In the genomic region with DNA sequence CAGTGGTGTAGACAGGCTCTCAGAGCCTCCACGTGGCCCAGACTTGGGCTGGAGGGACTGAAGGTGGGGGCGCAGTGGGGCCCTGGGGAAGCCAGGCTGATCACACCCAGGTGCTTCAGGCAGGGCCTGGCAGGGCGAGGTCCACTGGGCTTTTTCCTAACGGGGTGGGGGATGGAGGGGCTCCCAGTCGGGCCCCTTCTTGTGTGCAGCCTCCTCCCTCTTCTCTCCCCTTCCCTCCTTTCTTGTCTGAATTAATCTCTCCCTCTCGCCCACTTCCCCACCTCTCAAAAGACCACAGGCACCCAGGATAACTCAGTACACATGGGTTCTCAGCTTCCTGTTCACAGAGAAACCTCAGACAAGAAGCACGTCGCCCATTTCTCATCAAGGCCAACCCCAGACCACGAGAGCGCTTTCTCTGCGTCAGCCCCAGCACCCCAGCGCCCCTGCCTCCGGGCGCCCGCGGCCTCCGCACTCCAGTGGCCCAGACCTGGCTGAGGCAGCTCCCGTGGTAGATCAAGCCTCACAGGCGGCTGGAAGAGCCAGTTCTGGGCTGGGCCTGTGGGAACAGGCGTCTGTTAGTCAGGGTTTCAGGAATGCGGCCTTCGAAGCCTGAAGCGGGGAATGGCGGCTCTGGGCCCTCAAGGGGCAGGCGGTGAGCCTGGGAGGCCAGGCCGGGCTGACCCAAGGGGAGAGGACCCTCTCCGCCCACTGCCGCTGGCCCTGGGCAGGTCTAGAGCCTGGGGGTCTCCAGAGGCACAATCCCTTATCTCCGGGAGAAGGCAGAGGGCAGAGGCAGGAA, we compare ENCODE assay signal across 8 cellular contexts. TPM values are rescaled to one million over a fixed set of nuclear protein-coding genes. Genes with fewer than 3 reads are reported as not detected.
DNase-seq lines count a peak whose midpoint lies in the region; ATAC-seq and TF ChIP-seq lines count a peak whose summit lies in the region.

No MANE protein-coding gene starts in this region.

- no peaks in the 10 kb centered on the region for H3K9me3 ChIP-seq in muscle layer of colon (ENCODE audit: low read length)

- peaks cover 32 to 66% of the 10 kb centered on the region in 2 donors for H3K4me1 Mint-ChIP-seq in stimulated activated naive B cell treated with anti-CD40 and anti-IgM and Interleukin-4, amounts not matched to agents 10 μg/mL and 1 μg/mL and 100 μg/mL, for 72 hours

- H3K4me1 ChIP-seq in muscle layer of colon (ENCODE audit: insufficient read depth, low read length): peaks cover 22% of the 10 kb centered on the region

- peak overlapping the region; percentile 48 for H3K4me3 ChIP-seq in HL-60 (replicated peaks; ENCODE audit: insufficient read depth, low read length)
- no peak overlapping the region for H3K4me3 ChIP-seq in astrocyte of the spinal cord (ENCODE audit: low read depth, low read length)
- no peak overlapping the region for H3K4me3 ChIP-seq in muscle layer of colon (ENCODE audit: low read depth in 1 of 2, low read length in 2 of 2)

- no peaks in the 10 kb centered on the region for H3K36me3 Mint-ChIP-seq in stimulated activated naive B cell treated with anti-CD40 and anti-IgM and Interleukin-4, amounts not matched to agents 10 μg/mL and 1 μg/mL and 100 μg/mL, for 72 hours

- in situ Hi-C loops in astrocyte of the spinal cord (cut with HindIII; ENCODE audit: low sequenced_read_pairs): no loop called here

- peak; percentile 47 to 52 for ATAC-seq in stimulated activated naive B cell treated with anti-CD40 and anti-IgM and Interleukin-4, amounts not matched to agents 10 μg/mL and 1 μg/mL and 100 μg/mL, for 72 hours (replicated peaks)
- ATAC-seq in HG02973 (IDR thresholded peaks at IDR 0.05; ENCODE audit: unreplicated experiment): no peak

- peak overlapping the region; percentile 93 for H3K27ac Mint-ChIP-seq in stimulated activated naive B cell treated with anti-CD40 and anti-IgM and Interleukin-4, amounts not matched to agents 10 μg/mL and 1 μg/mL and 100 μg/mL, for 72 hours

- TF ChIP-seq CTCF in HL-60 (IDR thresholded peaks at IDR 0.05; ENCODE audit: insufficient read depth, low read length) (no peak), astrocyte of the spinal cord (IDR thresholded peaks at IDR 0.05; ENCODE audit: low read depth, low read length) (no peak)

- peak; percentile 70 to 84 for DNase-seq in HL-60 (ENCODE audit: low read depth in 1 of 2, low spot score in 1 of 2)
- DNase-seq in T-helper 9 cell: peak; percentile 77
- DNase-seq in astrocyte of the spinal cord (ENCODE audit: low read depth, low spot score): peak; percentile 85
- DNase-seq in stimulated activated naive B cell treated with anti-CD40 and anti-IgM and Interleukin-4, amounts not matched to agents 10 μg/mL and 1 μg/mL and 100 μg/mL, for 72 hours: no peak
- DNase-seq in NCI-H774 (lab: John Stamatoyannopoulos, UW): no peak
- DNase-seq in cerebellum (ENCODE audit: low spot score): no peak

- peak overlapping the region; percentile 61 to 78 for H3K4me3 Mint-ChIP-seq in stimulated activated naive B cell treated with anti-CD40 and anti-IgM and Interleukin-4, amounts not matched to agents 10 μg/mL and 1 μg/mL and 100 μg/mL, for 72 hours

- H3K36me3 ChIP-seq in muscle layer of colon (ENCODE audit: insufficient read depth, low read length): no peaks in the 10 kb centered on the region

- H3K27me3 ChIP-seq in HL-60 (ENCODE audit: insufficient read depth, poor library complexity, severe bottlenecking): no peaks in the 10 kb centered on the region
- H3K27me3 ChIP-seq in muscle layer of colon (ENCODE audit: control insufficient read depth in 1 of 2, insufficient read depth in 2 of 2, low read length in 2 of 2): no peaks in the 10 kb centered on the region

- H3K27ac ChIP-seq in HL-60 (replicated peaks) (peak overlapping the region; percentile 94), muscle layer of colon (ENCODE audit: low read depth, low read length) (peak overlapping the region; percentile 81)

- no peak overlapping the region for H3K9ac ChIP-seq in muscle layer of colon (ENCODE audit: low read length)

- H3K9me3 Mint-ChIP-seq in stimulated activated naive B cell treated with anti-CD40 and anti-IgM and Interleukin-4, amounts not matched to agents 10 μg/mL and 1 μg/mL and 100 μg/mL, for 72 hours: no peaks in the 10 kb centered on the region

- H3K27me3 Mint-ChIP-seq in stimulated activated naive B cell treated with anti-CD40 and anti-IgM and Interleukin-4, amounts not matched to agents 10 μg/mL and 1 μg/mL and 100 μg/mL, for 72 hours: no peaks in the 10 kb centered on the region

RNA-seq across cellular contexts. Expression of a gene that starts 50.6 kb away (rescaled TPM):
- 4.7 TPM for total RNA-seq in cerebellum

Comparison
In these comparisons a context has a peak if more than half of its experiments do, and no peak if none do; other contexts are left out.
1. DNase-seq: peak in HL-60 (2 of 2), T-helper 9 cell (single experiment) and astrocyte of the spinal cord (single experiment); none in stimulated activated naive B cell treated with anti-CD40 and anti-IgM and Interleukin-4, amounts not matched to agents 10 μg/mL and 1 μg/mL and 100 μg/mL, for 72 hours (single experiment), NCI-H774 (single experiment) and cerebellum (single experiment).